ENCODE assay signal across 10 cellular contexts in genomic region chr19:43474487-43474886, GRCh38. TPM values are rescaled to one million over a fixed set of nuclear protein-coding genes. Genes with fewer than 3 reads are reported as not detected.
DNase-seq lines count a peak whose midpoint lies in the region; ATAC-seq and TF ChIP-seq lines count a peak whose summit lies in the region.
"Had no signal": no experiment of that assay in that cellular context is flagged by ENCODE, and none has a peak within 500 bp of the region (broad histone marks: within the 10 kb centered on the region; RNA-seq: fewer than 3 reads in every experiment).

No MANE protein-coding gene starts in this region.

- BruUV-seq in Caco-2 (replicated peaks; lab: Mats Ljungman, UMichigan), result no TSS peak

- DNase-seq in Caco-2, result no peak
- DNase-seq in T-cell, result no peak
- no peak for DNase-seq in fibroblast of lung (ENCODE audit: low read depth in 2 of 2)
- DNase-seq in psoas muscle, result no peak
- DNase-seq in activated T-cell treated with anti-CD3 and anti-CD28 coated beads, Interleukin-2, amount 50 U/mL, for 4 hours, result no peak
- DNase-seq in NCI-H1417 treated with DMSO at 0.1 percent for 48 hours (lab: John Stamatoyannopoulos, UW), result no peak

- H3K4me3 Mint-ChIP-seq in Caco-2 (ENCODE audit: unreplicated experiment) (peak overlapping the region; percentile 89), T-cell (peak overlapping the region; percentile 13 to 75 (median 27))
- no peak overlapping the region for H3K4me3 Mint-ChIP-seq in activated T-cell treated with anti-CD3 and anti-CD28 coated beads, Interleukin-2, amount 50 U/mL, for 4 hours

- no peak overlapping the region for H3K9ac ChIP-seq in fibroblast of lung (ENCODE audit: insufficient read depth, low read length)

- H3K4me1 Mint-ChIP-seq in Caco-2 (ENCODE audit: low read depth, unreplicated experiment), result peaks cover 6% of the 10 kb centered on the region
- H3K4me1 Mint-ChIP-seq in T-cell, result peaks cover 38 to 58% (median 45%) of the 10 kb centered on the region in 3 donors
- peaks cover 31% of the 10 kb centered on the region for H3K4me1 Mint-ChIP-seq in activated T-cell treated with anti-CD3 and anti-CD28 coated beads, Interleukin-2, amount 50 U/mL, for 4 hours (ENCODE audit: low read depth)

- intact Hi-C loops in Caco-2 (cut with micrococcal nuclease; ENCODE audit: unreplicated experiment) (no loop called here), psoas muscle (cut with DNase I) (no loop called here)

- TF ChIP-seq CTCF in Caco-2 (IDR thresholded peaks at IDR 0.05; ENCODE audit: insufficient read depth in 1 of 2, low read depth in 1 of 2, low read length in 1 of 2, severe bottlenecking in 1 of 2, unreplicated experiment in 1 of 2), result no peak
- TF ChIP-seq CTCF in fibroblast of lung (conservative IDR thresholded peaks at IDR 0.05 in 1 of 2, IDR thresholded peaks at IDR 0.05 in 1 of 2; ENCODE audit: low read depth in 1 of 2, low read length in 2 of 2), result no peak
- TF ChIP-seq CTCF in psoas muscle (IDR thresholded peaks at IDR 0.05), result no peak

- peaks cover 14% of the 10 kb centered on the region for H3K4me1 ChIP-seq in Caco-2
- H3K4me1 ChIP-seq in fibroblast of lung (ENCODE audit: control insufficient read depth, extremely low read depth, insufficient read depth, low read length), result peaks cover 11% of the 10 kb centered on the region
- peaks cover 7% of the 10 kb centered on the region for H3K4me1 ChIP-seq in psoas muscle

- H4K20me1 ChIP-seq in fibroblast of lung (ENCODE audit: control insufficient read depth, extremely low read depth, insufficient read depth, low read length), result no peaks in the 10 kb centered on the region

- POLR2A ChIA-PET in Caco-2 (lab: Charles Lee) (interaction anchor here (0.6 to 1.0 kb wide), 3 partner anchors 10 to 50 kb away, joined by 3 to 5 read pairs (median 4); no protein-coding TSS in a partner anchor), T-cell (lab: Charles Lee) (no interaction called here)

- no peaks in the 10 kb centered on the region for H3K9me3 Mint-ChIP-seq in Caco-2 (ENCODE audit: unreplicated experiment)
- no peaks in the 10 kb centered on the region for H3K9me3 Mint-ChIP-seq in T-cell
- no peaks in the 10 kb centered on the region for H3K9me3 Mint-ChIP-seq in activated T-cell treated with anti-CD3 and anti-CD28 coated beads, Interleukin-2, amount 50 U/mL, for 4 hours

- peak overlapping the region; percentile 68 for H3K4me2 ChIP-seq in fibroblast of lung (ENCODE audit: extremely low read depth, insufficient read depth, low read length)

- no peak for ATAC-seq in T-cell (replicated peaks in 1 of 4)
- no peak for ATAC-seq in psoas muscle
- ATAC-seq in activated T-cell treated with anti-CD3 and anti-CD28 coated beads, Interleukin-2, amount 50 U/mL, for 4 hours, result no peak
- ATAC-seq in GM21825 (IDR thresholded peaks at IDR 0.05; ENCODE audit: unreplicated experiment), result no peak
- no peak for ATAC-seq in HG03442 (IDR thresholded peaks at IDR 0.05; ENCODE audit: unreplicated experiment)

- peak overlapping the region; percentile 87 for H3K27ac ChIP-seq in fibroblast of lung (ENCODE audit: insufficient read depth, low read length)
- peak overlapping the region; percentile 54 for H3K27ac ChIP-seq in psoas muscle

- WGBS in psoas muscle, 3 donors, result 67 to 68% (median 67%) methylated on average over 4 of the region's 4 CpGs

- peak overlapping the region; percentile 30; the same call in 1 of the 2 replicates for H3K4me3 ChIP-seq in Caco-2 (ENCODE audit: low read depth, low read length)
- H3K4me3 ChIP-seq in fibroblast of lung (replicated peaks in 1 of 4; ENCODE audit: control extremely low read depth in 1 of 4, insufficient read depth in 1 of 4, low read depth in 3 of 4, low read length in 4 of 4), result no peak overlapping the region
- H3K4me3 ChIP-seq in psoas muscle, result peak overlapping the region; percentile 61

- peaks cover 19% of the 10 kb centered on the region for H3K36me3 Mint-ChIP-seq in Caco-2 (ENCODE audit: insufficient read depth, unreplicated experiment)
- peaks cover 11% of the 10 kb centered on the region for H3K36me3 Mint-ChIP-seq in T-cell
- H3K36me3 Mint-ChIP-seq in activated T-cell treated with anti-CD3 and anti-CD28 coated beads, Interleukin-2, amount 50 U/mL, for 4 hours (ENCODE audit: insufficient read depth), result peaks cover 12% of the 10 kb centered on the region

- no peaks in the 10 kb centered on the region for H3K9me3 ChIP-seq in Caco-2
- H3K9me3 ChIP-seq in fibroblast of lung (ENCODE audit: control insufficient read depth, insufficient read depth, low read depth, low read length), result no peaks in the 10 kb centered on the region
- no peaks in the 10 kb centered on the region for H3K9me3 ChIP-seq in psoas muscle

- no peaks in the 10 kb centered on the region for H3K79me2 ChIP-seq in fibroblast of lung (ENCODE audit: control insufficient read depth, insufficient read depth, low read length)

- H3K27me3 ChIP-seq in Caco-2 (replicated peaks; ENCODE audit: control insufficient read depth, insufficient read depth, low read length) (no peaks in the 10 kb centered on the region), fibroblast of lung (ENCODE audit: control insufficient read depth, insufficient read depth, low read length) (no peaks in the 10 kb centered on the region), psoas muscle (ENCODE audit: insufficient read depth in 3 of 3, low read length in 2 of 3) (peaks cover 0 to 2% (median 0%) of the 10 kb centered on the region in 3 donors)

- H3K27me3 Mint-ChIP-seq in Caco-2 (ENCODE audit: insufficient read depth, unreplicated experiment), result no peaks in the 10 kb centered on the region
- no peaks in the 10 kb centered on the region for H3K27me3 Mint-ChIP-seq in T-cell
- no peaks in the 10 kb centered on the region for H3K27me3 Mint-ChIP-seq in activated T-cell treated with anti-CD3 and anti-CD28 coated beads, Interleukin-2, amount 50 U/mL, for 4 hours (ENCODE audit: low read depth)

- H2AFZ ChIP-seq in fibroblast of lung (ENCODE audit: low read length), result no peak overlapping the region

- CTCF ChIA-PET in Caco-2 (lab: Charles Lee), result interaction anchor here (0.9 to 1.6 kb wide), 4 partner anchors 11 to 120 kb away, joined by 3 to 6 read pairs (median 4); no protein-coding TSS in a partner anchor
- CTCF ChIA-PET in T-cell (lab: Charles Lee), result interaction anchor here in 1 of 2 donors (1.0 to 1.5 kb wide), 2 partner anchors 11 to 36 kb away, joined by 3 to 4 read pairs; no protein-coding TSS in a partner anchor

- H3K27ac Mint-ChIP-seq in Caco-2 (ENCODE audit: unreplicated experiment), result peak overlapping the region; percentile 95
- H3K27ac Mint-ChIP-seq in T-cell, result peak overlapping the region; percentile 24 to 96

- no peaks in the 10 kb centered on the region for H3K36me3 ChIP-seq in Caco-2 (ENCODE audit: control insufficient read depth, insufficient read depth, low read length)
- peaks cover 4% of the 10 kb centered on the region for H3K36me3 ChIP-seq in fibroblast of lung (ENCODE audit: control insufficient read depth, insufficient read depth, low read length)
- no peaks in the 10 kb centered on the region for H3K36me3 ChIP-seq in psoas muscle (ENCODE audit: insufficient read depth in 1 of 2, low read depth in 1 of 2)

RNA-seq across cellular contexts. Expression of gene LYPD3, which starts 9.1 kb away (rescaled TPM):
- 1.3 and 2.2 TPM in 2 replicates for total RNA-seq in Caco-2 (2022)
- total RNA-seq in T-cell, result 10 to 100 TPM in 2 of 5 donors, 1 to 10 TPM in 3; 2.8 to 24.0 (median 4.6) TPM
- 0.50 and 0.51 TPM in 2 replicates for total RNA-seq in fibroblast of lung
- 0.35 and 1.4 TPM in 2 replicates for polyA plus RNA-seq in fibroblast of lung
- 0.38 and 1.9 TPM in 2 replicates for polyA plus RNA-seq in fibroblast of lung (2012)
- polyA minus RNA-seq in fibroblast of lung (ENCODE audit: low replicate concordance), result 1.0 and 1.9 TPM in 2 replicates
- total RNA-seq in psoas muscle, result not detected
- under 1 TPM in 2 of 3 donors, not detected in 1; 0.12 to 0.26 TPM for polyA plus RNA-seq in psoas muscle
- 1 to 10 TPM; 1.5 to 3.1 (median 2.2) TPM for total RNA-seq in activated T-cell treated with anti-CD3 and anti-CD28 coated beads, Interleukin-2, amount 50 U/mL, for 4 hours

RNA-seq across cellular contexts. Expression of gene PHLDB3, which starts 30.1 kb away (rescaled TPM):
- total RNA-seq in Caco-2 (2022), result 33.1 and 35.7 TPM in 2 replicates
- total RNA-seq in T-cell, result 10 to 100 TPM; 39.4 to 61.0 (median 53.9) TPM
- 22.3 and 35.8 TPM in 2 replicates for total RNA-seq in fibroblast of lung
- polyA plus RNA-seq in fibroblast of lung, result 1.8 and 4.4 TPM in 2 replicates
- polyA plus RNA-seq in fibroblast of lung (2012), result 4.1 and 13.6 TPM in 2 replicates
- 2.2 and 9.1 TPM in 2 replicates for polyA minus RNA-seq in fibroblast of lung (ENCODE audit: low replicate concordance)
- total RNA-seq in psoas muscle, result 1 to 10 TPM; 3.1 to 5.7 (median 4.5) TPM
- polyA plus RNA-seq in psoas muscle, result 1 to 10 TPM; 2.0 to 4.7 (median 3.2) TPM
- 10 to 100 TPM; 17.0 to 33.7 (median 26.2) TPM for total RNA-seq in activated T-cell treated with anti-CD3 and anti-CD28 coated beads, Interleukin-2, amount 50 U/mL, for 4 hours

RNA-seq across cellular contexts. Expression of gene ETHE1, which starts 52.5 kb away (rescaled TPM):
- total RNA-seq in Caco-2 (2022) (39.6 and 42.5 TPM in 2 replicates), T-cell (10 to 100 TPM; 19.1 to 39.4 (median 34.7) TPM), fibroblast of lung (86.0 and 112 TPM in 2 replicates), psoas muscle (10 to 100 TPM; 13.0 to 20.9 (median 16.6) TPM)
- polyA plus RNA-seq in fibroblast of lung (65.2 and 129 TPM in 2 replicates), psoas muscle (10 to 100 TPM; 18.5 to 22.8 (median 20.3) TPM)
- polyA plus RNA-seq in fibroblast of lung (2012), result 67.1 and 142 TPM in 2 replicates
- polyA minus RNA-seq in fibroblast of lung (ENCODE audit: low replicate concordance), result 167 and 210 TPM in 2 replicates
- total RNA-seq in activated T-cell treated with anti-CD3 and anti-CD28 coated beads, Interleukin-2, amount 50 U/mL, for 4 hours, result 10 to 100 TPM; 29.3 to 36.8 (median 33.7) TPM

RNA-seq across cellular contexts. Expression of gene ZNF575, which starts 58.5 kb away (rescaled TPM):
- total RNA-seq in Caco-2 (2022) (1.00 and 1.2 TPM in 2 replicates), T-cell (10 to 100 TPM in 1 of 5 donors, 1 to 10 TPM in 4; 3.4 to 12.7 (median 6.2) TPM), fibroblast of lung (0.26 and 0.33 TPM in 2 replicates), psoas muscle (1 to 10 TPM in 3 of 4 donors, under 1 TPM in 1; 0.40 to 1.6 (median 1.2) TPM)
- polyA plus RNA-seq in fibroblast of lung (0.27 TPM in 2 replicates), psoas muscle (1 to 10 TPM in 1 of 3 donors, under 1 TPM in 2; 0.23 to 1.1 (median 0.35) TPM)
- polyA plus RNA-seq in fibroblast of lung (2012), result 2.6 and 3.9 TPM in 2 replicates
- 1.4 and 1.6 TPM in 2 replicates for polyA minus RNA-seq in fibroblast of lung (ENCODE audit: low replicate concordance)
- total RNA-seq in activated T-cell treated with anti-CD3 and anti-CD28 coated beads, Interleukin-2, amount 50 U/mL, for 4 hours, result 1 to 10 TPM; 1.6 to 3.0 (median 2.0) TPM
- total RNA-seq: H4, RPMI7951 had no signal

RNA-seq across cellular contexts. Expression of gene TEX101, which starts 59.8 kb away (rescaled TPM):
- not detected in 2 replicates for total RNA-seq in Caco-2 (2022)
- not detected for total RNA-seq in T-cell
- total RNA-seq in fibroblast of lung, result not detected in 2 replicates
- not detected in 2 replicates for polyA plus RNA-seq in fibroblast of lung
- polyA plus RNA-seq in fibroblast of lung (2012), result not detected in 2 replicates
- not detected in 2 replicates for polyA minus RNA-seq in fibroblast of lung (ENCODE audit: low replicate concordance)
- not detected for total RNA-seq in psoas muscle
- not detected for polyA plus RNA-seq in psoas muscle
- not detected for total RNA-seq in activated T-cell treated with anti-CD3 and anti-CD28 coated beads, Interleukin-2, amount 50 U/mL, for 4 hours
- total RNA-seq: H4, RPMI7951 had no signal

Comparison
In these comparisons a context has a peak if more than half of its experiments do, and no peak if none do; other contexts are left out.
1. H3K4me3 ChIP-seq: peak in Caco-2 (single experiment) and psoas muscle (single experiment); none in fibroblast of lung (0 of 4).